ENCODE assay signal across 1 cellular context in genomic region chr21:44702111-44702972, GRCh38.
TF ChIP-seq lines count a peak whose summit lies in the region.

No MANE protein-coding gene starts in this region.

TF ChIP-seq in WTC11, 78 proteins besides CTCF, POLR2A, EP300 and RAD21 (continued from another document):
- TF ChIP-seq AR (CRISPR knock-in tag; IDR thresholded peaks at IDR 0.05) (no peak), ERG (CRISPR knock-in tag; IDR thresholded peaks at IDR 0.05) (no peak), FOXP1 (CRISPR knock-in tag; IDR thresholded peaks at IDR 0.05; ENCODE audit: borderline replicate concordance) (no peak), SP1 (CRISPR knock-in tag; conservative IDR thresholded peaks at IDR 0.05) (0 out of 2 replicates have a peak, but pooled peaks have one; percentile 18), ZNF425 (CRISPR knock-in tag; conservative IDR thresholded peaks at IDR 0.05) (no peak), MLX (CRISPR knock-in tag; IDR thresholded peaks at IDR 0.05) (no peak), ATF6 (CRISPR knock-in tag; IDR thresholded peaks at IDR 0.05) (no peak), TP53 (CRISPR knock-in tag; IDR thresholded peaks at IDR 0.05) (0 out of 2 replicates have a peak, but pooled peaks have one; percentile 40), PRRX2 (CRISPR knock-in tag; IDR thresholded peaks at IDR 0.05) (no peak), ETV6 (CRISPR knock-in tag; IDR thresholded peaks at IDR 0.05) (0 out of 2 replicates have a peak, but pooled peaks have one; percentile 18), FOXK1 (CRISPR knock-in tag; IDR thresholded peaks at IDR 0.05) (no peak), E2F4 (CRISPR knock-in tag; IDR thresholded peaks at IDR 0.05; ENCODE audit: borderline replicate concordance, low read depth) (no peak), ZNF423 (CRISPR knock-in tag; IDR thresholded peaks at IDR 0.05) (no peak)
TF ChIP-seq in WTC11: peak in this region for 4.
